7 cellular contexts compared by ENCODE assay signal in genomic region chr10:102645388-102645740, GRCh38. TPM values are rescaled to one million over a fixed set of nuclear protein-coding genes. Genes with fewer than 3 reads are reported as not detected.
DNase-seq lines count a peak whose midpoint lies in the region; TF ChIP-seq lines count a peak whose summit lies in the region.

No MANE protein-coding gene starts in this region.

- intact Hi-C loops in thyroid gland (cut with DNase I) = loop anchor here (2.0 kb wide), 1 partner anchor 29 kb away; no protein-coding TSS in a partner anchor

- no peak for TF ChIP-seq CTCF in GM12864 (IDR thresholded peaks at IDR 0.05; ENCODE audit: low read depth, low read length, missing control alignments)
- no peak for TF ChIP-seq CTCF in thyroid gland (IDR thresholded peaks at IDR 0.05)

- no peaks in the 10 kb centered on the region for H3K4me1 ChIP-seq in endocrine pancreas (ENCODE audit: control insufficient read depth, insufficient read depth, low read length)
- peaks cover 32% of the 10 kb centered on the region for H3K4me1 ChIP-seq in mesodermal cell (ENCODE audit: control insufficient read depth, insufficient read depth, low read length, poor library complexity, severe bottlenecking)
- peaks cover 40 to 44% of the 10 kb centered on the region in 2 donors for H3K4me1 ChIP-seq in thyroid gland

- H3K27me3 ChIP-seq in endocrine pancreas (ENCODE audit: control insufficient read depth, insufficient read depth, low read length) (no peaks in the 10 kb centered on the region), thyroid gland (no peaks in the 10 kb centered on the region)

- peak overlapping the region; percentile 96 for H3K9ac ChIP-seq in endocrine pancreas (ENCODE audit: control insufficient read depth, insufficient read depth, low read length)

- H3K36me3 ChIP-seq in endocrine pancreas (ENCODE audit: control insufficient read depth, insufficient read depth, low read length) = no peaks in the 10 kb centered on the region
- H3K36me3 ChIP-seq in mesodermal cell (ENCODE audit: control insufficient read depth, insufficient read depth, low read length) = peaks cover 41% of the 10 kb centered on the region
- H3K36me3 ChIP-seq in thyroid gland = no peaks in the 10 kb centered on the region

- DNase-seq in GM12864 (ENCODE audit: low read depth) (no peak), NCI-H146 (lab: John Stamatoyannopoulos, UW) (peak; percentile 69), thyroid gland (peak; percentile 77 to 79), GM03348 (ENCODE audit: low spot score) (no peak)
- peak; percentile 23 for DNase-seq in activated CD4-positive, alpha-beta T cell treated with anti-CD3 and anti-CD28 coated beads for 1 hour

- H3K9me3 ChIP-seq in endocrine pancreas (ENCODE audit: control insufficient read depth, low read length) (no peaks in the 10 kb centered on the region), mesodermal cell (ENCODE audit: control insufficient read depth, low read length) (no peaks in the 10 kb centered on the region), thyroid gland (no peaks in the 10 kb centered on the region)

- 0 to 2% methylated on average over 10 to 12 of the region's 12 CpGs for WGBS in mesodermal cell (ENCODE audit: insufficient coverage in 2 of 2), 2 experiments
- 0% methylated on average over 3 to 10 of the region's 12 CpGs for WGBS in thyroid gland, 2 donors

- H3K27ac ChIP-seq in mesodermal cell (ENCODE audit: low read depth, low read length, severe bottlenecking) (peak overlapping the region; percentile 98), thyroid gland (peak overlapping the region; percentile 96 to 100 (median 100))

- H3K4me3 ChIP-seq in GM12864 (ENCODE audit: low read depth, low read length) = peak overlapping the region; percentile 67
- H3K4me3 ChIP-seq in endocrine pancreas (ENCODE audit: control insufficient read depth, insufficient read depth, low read length) = peak overlapping the region; percentile 35
- H3K4me3 ChIP-seq in mesodermal cell (ENCODE audit: extremely low read depth, insufficient read depth, low read length, poor library complexity, severe bottlenecking) = peak overlapping the region; percentile 90
- peak overlapping the region; percentile 59 to 84 (median 78) for H3K4me3 ChIP-seq in thyroid gland (replicated peaks in 1 of 3)

- TF ChIP-seq POLR2A in thyroid gland (IDR thresholded peaks at IDR 0.05) = peak in 1 of 2 donors; percentile 4

RNA-seq across cellular contexts. Expression of gene TRIM8, which starts 1.1 kb away (rescaled TPM):
- 138 TPM for polyA plus RNA-seq in mesodermal cell (2013, experiment 1 of 2)
- 118 TPM for polyA plus RNA-seq in mesodermal cell (2013, experiment 2 of 2)
- total RNA-seq in thyroid gland = 100 to 1,000 TPM; 138 to 187 (median 162) TPM

Comparison
In these comparisons a context has a peak if more than half of its experiments do, and no peak if none do; other contexts are left out.
1. DNase-seq: peak in NCI-H146 (single experiment), activated CD4-positive, alpha-beta T cell treated with anti-CD3 and anti-CD28 coated beads for 1 hour (single experiment) and thyroid gland (2 of 2); none in GM12864 (single experiment) and GM03348 (single experiment).
2. H3K4me3 ChIP-seq: peak in every context shown above with its lines; median percentile 90 in mesodermal cell; 78 in thyroid gland; 67 in GM12864; 35 in endocrine pancreas.